8 cellular contexts compared by ENCODE assay signal in genomic region chr10:105506258-105506657, GRCh38.
"Had no signal": no experiment of that assay in that cellular context is flagged by ENCODE, and none has a peak within 500 bp of the region (broad histone marks: within the 10 kb centered on the region; RNA-seq: fewer than 3 reads in every experiment).

No MANE protein-coding gene starts in this region.

- H3K27ac ChIP-seq: GM23248, HL-60 had no signal

- H3K36me3 ChIP-seq: HAP-1 had no signal

- H3K9me3 ChIP-seq: HAP-1 had no signal

- H3K4me1 ChIP-seq: HAP-1 had no signal

- H3K4me3 ChIP-seq: GM23248, HAP-1 had no signal

- FAIRE-seq: HepG2 had no signal

- ATAC-seq: HCT116, HepG2 had no signal

- DNase-seq: GM23248, GOT3, H7, HFFc6 had no signal
